23 cellular contexts compared by ENCODE assay signal in the genomic region with DNA sequence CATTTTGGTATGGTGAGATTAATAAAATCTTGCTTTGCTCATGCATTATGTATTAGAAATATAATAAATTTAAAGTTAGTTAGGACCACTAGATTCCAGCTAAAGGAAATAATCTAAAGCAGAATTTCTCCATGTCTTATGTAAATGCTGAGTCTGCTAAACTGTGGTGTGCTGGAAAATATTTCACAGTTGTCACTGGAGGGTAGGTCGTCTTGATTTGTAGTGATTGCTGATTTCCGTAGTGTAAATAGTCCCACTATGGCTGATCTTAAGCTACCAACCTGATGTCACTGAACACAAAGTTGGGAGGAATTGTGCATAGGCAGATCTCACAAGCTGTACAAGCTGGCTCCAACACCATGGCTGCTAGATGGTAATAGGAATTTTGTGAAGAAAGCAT.
DNase-seq lines count a peak whose midpoint lies in the region; ATAC-seq, FAIRE-seq and TF ChIP-seq lines count a peak whose summit lies in the region.
"Had no signal": no experiment of that assay in that cellular context is flagged by ENCODE, and none has a peak within 500 bp of the region (broad histone marks: within the 10 kb centered on the region; RNA-seq: fewer than 3 reads in every experiment).

No MANE protein-coding gene starts in this region.

- ATAC-seq in A549 (no peak), IMR-90 (ENCODE audit: low read depth) (no peak), K562 (no peak)
- ATAC-seq: CD8-positive, alpha-beta T cell had no signal

- no peaks in the 10 kb centered on the region for H3K79me2 ChIP-seq in K562 (ENCODE audit: control insufficient read depth, insufficient read depth, low read length)

- no peak overlapping the region for H3K18ac ChIP-seq in IMR-90 (ENCODE audit: low read depth, low read length)

- no peak overlapping the region for H3K4ac ChIP-seq in IMR-90 (ENCODE audit: low read depth, low read length)

- H3K56ac ChIP-seq in IMR-90 (ENCODE audit: extremely low read depth, insufficient read depth, low read length), result no peak overlapping the region

- no peak overlapping the region for H4K8ac ChIP-seq in IMR-90 (ENCODE audit: low read depth in 2 of 2, low read length in 2 of 2)

- in situ Hi-C loops in IMR-90 (cut with MboI; ENCODE audit: low sequenced_read_pairs) (no loop called here), K562 (cut with MboI) (no loop called here)

- no peak overlapping the region for H3K23ac ChIP-seq in IMR-90 (ENCODE audit: low read depth, low read length)

- intact Hi-C loops in IMR-90 (cut with micrococcal nuclease) (no loop called here), K562 (cut with micrococcal nuclease) (no loop called here)

- TF ChIP-seq RAD21 in A549 (conservative IDR thresholded peaks at IDR 0.05 in 1 of 2, IDR thresholded peaks at IDR 0.05 in 1 of 2), result no peak
- no peak for TF ChIP-seq RAD21 in IMR-90 (IDR thresholded peaks at IDR 0.05; ENCODE audit: low read length)
- TF ChIP-seq RAD21 in K562 (CRISPR knock-in tag; conservative IDR thresholded peaks at IDR 0.05 in 1 of 2, IDR thresholded peaks at IDR 0.05 in 1 of 2), result no peak

- DNase-seq in A549 (ENCODE audit: low read depth in 1 of 2, low spot score in 1 of 2), result no peak
- DNase-seq in IMR-90, result no peak
- no peak for DNase-seq in K562 (ENCODE audit: extremely low read depth in 1 of 4, low spot score in 3 of 4)
- DNase-seq in myocyte (ENCODE audit: low read depth), result peak; percentile 2
- DNase-seq in hippocampal formation (lab: John Stamatoyannopoulos, UW), result no peak
- DNase-seq in activated naive CD4-positive, alpha-beta T cell (lab: John Stamatoyannopoulos, UW), result no peak
- no peak for DNase-seq in GM19238 (ENCODE audit: insufficient read length, low spot score)
- DNase-seq in cortex of kidney (lab: John Stamatoyannopoulos, UW), result no peak
- DNase-seq: 8988T; AML-193; Caco-2; Calu3; CD4-positive, alpha-beta T cell; CD8-positive, alpha-beta T cell; DMS79 treated with DMSO at 0.1 percent for 48 hours; GF-D8 had no signal

- H3K27ac ChIP-seq in A549, result no peak overlapping the region
- no peak overlapping the region for H3K27ac ChIP-seq in IMR-90 (ENCODE audit: insufficient read depth, low read length)
- no peak overlapping the region for H3K27ac ChIP-seq in K562 (ENCODE audit: extremely low read depth, low read depth, low read length)
- H3K27ac ChIP-seq: BLaER1 treated with 17β-estradiol and CSF1 and Interleukin-3, amounts not matched to agents 10 nM and 100 nM; C4-2B had no signal

- H3K4me2 ChIP-seq in A549, result no peak overlapping the region
- no peak overlapping the region for H3K4me2 ChIP-seq in IMR-90 (ENCODE audit: low read depth, low read length)
- H3K4me2 ChIP-seq in K562 (ENCODE audit: insufficient read depth, low read length), result no peak overlapping the region
- H3K4me2 ChIP-seq: BLaER1 treated with 17β-estradiol and CSF1 and Interleukin-3, amounts not matched to agents 10 nM and 100 nM had no signal

- POLR2A ChIA-PET in A549 (lab: Yijun Ruan, JAX) (no interaction called here), IMR-90 (lab: Charles Lee; ENCODE audit: unreplicated experiment) (no interaction called here), K562 (lab: Yijun Ruan, JAX) (no interaction called here)

- no peak overlapping the region for H2BK5ac ChIP-seq in IMR-90 (ENCODE audit: low read depth, low read length, poor library complexity, severe bottlenecking)

- H4K91ac ChIP-seq in IMR-90 (ENCODE audit: insufficient read depth, low read depth, low read length), result no peak overlapping the region

- H3K4me3 ChIP-seq in A549 (no peak overlapping the region), IMR-90 (ENCODE audit: insufficient read depth, low read depth, low read length) (no peak overlapping the region), K562 (no peak overlapping the region)
- H3K4me3 ChIP-seq: BLaER1 treated with 17β-estradiol and CSF1 and Interleukin-3, amounts not matched to agents 10 nM and 100 nM had no signal

- H2AK5ac ChIP-seq in IMR-90 (ENCODE audit: low read depth, low read length), result no peak overlapping the region

- H3K9me1 ChIP-seq in IMR-90 (ENCODE audit: insufficient read depth, low read length) (no peaks in the 10 kb centered on the region), K562 (ENCODE audit: control insufficient read depth, insufficient read depth, low read length) (no peaks in the 10 kb centered on the region)

- TF ChIP-seq CTCF in A549 (IDR thresholded peaks at IDR 0.05) (no peak), IMR-90 (conservative IDR thresholded peaks at IDR 0.05; ENCODE audit: low read depth, low read length) (no peak), K562 (IDR thresholded peaks at IDR 0.05 in 2 of 3, conservative IDR thresholded peaks at IDR 0.05 in 1 of 3; ENCODE audit: insufficient read depth in 2 of 3, low read depth in 1 of 3, low read length in 3 of 3) (no peak)

- H3K9me3 ChIP-seq in A549 (no peaks in the 10 kb centered on the region), IMR-90 (ENCODE audit: control insufficient read depth, insufficient read depth, low read length) (no peaks in the 10 kb centered on the region), K562 (replicated peaks; ENCODE audit: control insufficient read depth, insufficient read depth, low read depth, low read length) (no peaks in the 10 kb centered on the region)
- H3K9me3 ChIP-seq: Caco-2 had no signal

- H3K9ac ChIP-seq in IMR-90 (ENCODE audit: low read depth, low read length) (no peak overlapping the region), K562 (ENCODE audit: insufficient read depth in 1 of 2, low read depth in 2 of 2, low read length in 2 of 2) (no peak overlapping the region)
- H3K9ac ChIP-seq: BLaER1 treated with 17β-estradiol and CSF1 and Interleukin-3, amounts not matched to agents 10 nM and 100 nM had no signal

- no peaks in the 10 kb centered on the region for H4K20me1 ChIP-seq in IMR-90 (ENCODE audit: insufficient read depth, low read length)
- H4K20me1 ChIP-seq in K562 (replicated peaks; ENCODE audit: control insufficient read depth, insufficient read depth, low read length), result no peaks in the 10 kb centered on the region
- H4K20me1 ChIP-seq: BLaER1 treated with 17β-estradiol and CSF1 and Interleukin-3, amounts not matched to agents 10 nM and 100 nM had no signal

- H3K79me1 ChIP-seq in IMR-90 (ENCODE audit: low read depth in 1 of 2, low read length in 2 of 2), result no peaks in the 10 kb centered on the region

- no peaks in the 10 kb centered on the region for H3K4me1 ChIP-seq in A549
- H3K4me1 ChIP-seq in IMR-90 (ENCODE audit: control insufficient read depth, insufficient read depth, low read length), result no peaks in the 10 kb centered on the region
- no peaks in the 10 kb centered on the region for H3K4me1 ChIP-seq in K562 (replicated peaks in 1 of 2; ENCODE audit: control insufficient read depth in 2 of 2, insufficient read depth in 2 of 2, low read length in 2 of 2)
- H3K4me1 ChIP-seq: BLaER1 treated with 17β-estradiol and CSF1 and Interleukin-3, amounts not matched to agents 10 nM and 100 nM; Caco-2 had no signal

- no peak for FAIRE-seq in A549 (lab: Jason Lieb, UNC)
- no peak for FAIRE-seq in K562 (lab: Jason Lieb, UNC)
- FAIRE-seq: A204.1, D721Med, G401.6, GM12891, GM19239 had no signal

- H2BK120ac ChIP-seq in IMR-90 (ENCODE audit: low read depth, low read length), result no peak overlapping the region

- H3K14ac ChIP-seq in IMR-90 (replicated peaks; ENCODE audit: low read depth, low read length), result no peak overlapping the region

- no peak overlapping the region for H2AFZ ChIP-seq in IMR-90 (replicated peaks; ENCODE audit: low read length, poor library complexity)
- H2AFZ ChIP-seq in K562 (ENCODE audit: low read depth, low read length), result no peak overlapping the region

- no peaks in the 10 kb centered on the region for H3K27me3 ChIP-seq in IMR-90 (ENCODE audit: control insufficient read depth, insufficient read depth, low read length)
- H3K27me3 ChIP-seq in K562 (ENCODE audit: control insufficient read depth in 2 of 2, insufficient read depth in 2 of 2, low read length in 2 of 2), result no peaks in the 10 kb centered on the region
- H3K27me3 ChIP-seq: BLaER1 treated with 17β-estradiol and CSF1 and Interleukin-3, amounts not matched to agents 10 nM and 100 nM had no signal

- H4K5ac ChIP-seq in IMR-90 (ENCODE audit: low read depth, low read length), result no peak overlapping the region

- no peak overlapping the region for H2AK9ac ChIP-seq in IMR-90 (replicated peaks; ENCODE audit: low read depth, low read length, poor library complexity)

- no peak overlapping the region for H2BK15ac ChIP-seq in IMR-90 (ENCODE audit: low read depth, low read length)

- CTCF ChIA-PET in A549 (lab: Yijun Ruan, JAX) (no interaction called here), IMR-90 (lab: Yijun Ruan, JAX) (no interaction called here), K562 (lab: Yijun Ruan, JAX; ENCODE audit: low intra/inter-chr PET ratio) (no interaction called here)

- dilution Hi-C loops in IMR-90 (cut with HindIII; ENCODE audit: low sequenced_read_pairs, unreplicated experiment), result no loop called here

- H3K36me3 ChIP-seq in IMR-90 (ENCODE audit: control insufficient read depth, insufficient read depth, low read length), result no peaks in the 10 kb centered on the region
- no peaks in the 10 kb centered on the region for H3K36me3 ChIP-seq in K562 (ENCODE audit: control insufficient read depth, insufficient read depth, low read length)
- H3K36me3 ChIP-seq: BLaER1 treated with 17β-estradiol and CSF1 and Interleukin-3, amounts not matched to agents 10 nM and 100 nM had no signal

- H2BK20ac ChIP-seq in IMR-90 (ENCODE audit: low read depth, low read length), result no peak overlapping the region

- 14% methylated on average over 2 of the region's 2 CpGs for WGBS in A549 (ENCODE audit: missing lambda C conversion rate)
- WGBS in IMR-90 (ENCODE audit: extremely low coverage in 2 of 2, insufficient read length in 1 of 2), 2 experiments, result no CpG with 5 or more reads among the region's 2 CpGs
- 0% methylated on average over 2 of the region's 2 CpGs for WGBS in K562 (ENCODE audit: insufficient coverage, low coverage, missing lambda C conversion rate)

- no TSS peak for BruUV-seq in IMR-90 (replicated peaks; lab: Mats Ljungman, UMichigan)
- BruUV-seq in K562 (replicated peaks; lab: Mats Ljungman, UMichigan), result no TSS peak

- TF ChIP-seq POLR2A in A549 (IDR thresholded peaks at IDR 0.05; ENCODE audit: low read length) (no peak), IMR-90 (IDR thresholded peaks at IDR 0.05; ENCODE audit: low read depth, low read length) (no peak), K562 (conservative IDR thresholded peaks at IDR 0.05) (no peak)

- TF ChIP-seq EP300 in A549 (IDR thresholded peaks at IDR 0.05) (no peak), K562 (IDR thresholded peaks at IDR 0.05; ENCODE audit: low read length) (no peak)

TF ChIP-seq in A549, 52 proteins besides CTCF, POLR2A, EP300 and RAD21:
- TF ChIP-seq MAFK (IDR thresholded peaks at IDR 0.05; ENCODE audit: partially characterized antibody) (peak; percentile 52), KDM5A (IDR thresholded peaks at IDR 0.05) (no peak)

TF ChIP-seq in IMR-90, 13 proteins besides CTCF, POLR2A, EP300 and RAD21 (continues in another document):
- TF ChIP-seq MAFK (IDR thresholded peaks at IDR 0.05; ENCODE audit: low read depth, low read length) (peak; percentile 76; the same call in 1 of the 2 replicates), MXI1 (IDR thresholded peaks at IDR 0.05; ENCODE audit: borderline replicate concordance, low read depth, low read length) (no peak)

TF ChIP-seq in K562, 482 proteins besides CTCF, POLR2A, EP300 and RAD21 (continues in another document):
- TF ChIP-seq DDX20 (tag; IDR thresholded peaks at IDR 0.05; ENCODE audit: low read depth) (no peak), COPS2 (conservative IDR thresholded peaks at IDR 0.05) (no peak), ZBTB1 (CRISPR knock-in tag; IDR thresholded peaks at IDR 0.05; ENCODE audit: borderline replicate concordance, low read depth) (no peak)

Comparison
In these comparisons a context has a peak if more than half of its experiments do, and no peak if none do; other contexts are left out.
1. Of the 35 proteins assayed by ChIP-seq in both K562 and A549: peak only in K562: none; only in A549: MAFK; in both: none; in neither: 34.